Comparison of ENCODE assay signal across 33 cellular contexts in genomic region chr19:43847246-43847645, GRCh38. TPM values are rescaled to one million over a fixed set of nuclear protein-coding genes. Genes with fewer than 3 reads are reported as not detected.
DNase-seq lines count a peak whose midpoint lies in the region; ATAC-seq, FAIRE-seq and TF ChIP-seq lines count a peak whose summit lies in the region.
"Had no signal": no experiment of that assay in that cellular context is flagged by ENCODE, and none has a peak within 500 bp of the region (broad histone marks: within the 10 kb centered on the region; RNA-seq: fewer than 3 reads in every experiment).

No MANE protein-coding gene starts in this region.

- TF ChIP-seq RAD21 in HepG2 (CRISPR knock-in tag; IDR thresholded peaks at IDR 0.05) = no peak

- CTCF ChIA-PET in HepG2 (lab: Yijun Ruan, JAX; ENCODE audit: low intra/inter-chr PET ratio, low total read pairs) = no interaction called here

- H3K27me3 ChIP-seq in HepG2 (ENCODE audit: control insufficient read depth in 1 of 2, insufficient read depth in 2 of 2, low read length in 2 of 2) = no peaks in the 10 kb centered on the region
- no peaks in the 10 kb centered on the region for H3K27me3 ChIP-seq in right lobe of liver
- H3K27me3 ChIP-seq in adipocyte (replicated peaks; ENCODE audit: control insufficient read depth, insufficient read depth, low read length) = no peaks in the 10 kb centered on the region
- no peaks in the 10 kb centered on the region for H3K27me3 ChIP-seq in BE2C
- H3K27me3 ChIP-seq: adrenal gland, body of pancreas, dorsolateral prefrontal cortex, testis had no signal

- H3K9ac ChIP-seq in HepG2 (ENCODE audit: insufficient read depth, low read depth, low read length) (no peak overlapping the region), adipocyte (ENCODE audit: low read length) (no peak overlapping the region)
- H3K9ac ChIP-seq: GM23248 had no signal

- TF ChIP-seq POLR2A in HepG2 (IDR thresholded peaks at IDR 0.05; ENCODE audit: insufficient read depth in 1 of 2, low read depth in 2 of 2, low read length in 2 of 2) (no peak), right lobe of liver (IDR thresholded peaks at IDR 0.05) (no peak)

- no peaks in the 10 kb centered on the region for H3K79me2 ChIP-seq in HepG2 (ENCODE audit: insufficient read depth, low read length)

- peaks cover 2 to 32% of the 10 kb centered on the region in 2 experiments for H3K36me3 ChIP-seq in HepG2 (replicated peaks in 1 of 2; ENCODE audit: control insufficient read depth in 1 of 2, insufficient read depth in 2 of 2, low read length in 2 of 2)
- H3K36me3 ChIP-seq in right lobe of liver = peaks cover 0 to 47% (median 5%) of the 10 kb centered on the region in 4 donors
- peaks cover 96% of the 10 kb centered on the region for H3K36me3 ChIP-seq in adipocyte (ENCODE audit: control insufficient read depth, insufficient read depth, low read length, severe bottlenecking)
- peaks cover 6% of the 10 kb centered on the region for H3K36me3 ChIP-seq in BE2C

- ATAC-seq in HepG2 (no peak), right lobe of liver (no peak)
- ATAC-seq: body of pancreas, Right ventricle myocardium inferior, SK-N-SH treated with all-trans-retinoic acid at 6 μM for 48 hours had no signal

- H2AFZ ChIP-seq in HepG2 (ENCODE audit: low read length) = no peak overlapping the region
- H2AFZ ChIP-seq: GM23248 had no signal

- H3K4me3 ChIP-seq in HepG2 (replicated peaks in 1 of 3; ENCODE audit: insufficient read depth in 1 of 3, low read depth in 2 of 3, low read length in 3 of 3) = no peak overlapping the region
- no peak overlapping the region for H3K4me3 ChIP-seq in right lobe of liver
- peak overlapping the region; percentile 43 for H3K4me3 ChIP-seq in adipocyte (ENCODE audit: low read length)
- no peak overlapping the region for H3K4me3 ChIP-seq in fibroblast of villous mesenchyme (ENCODE audit: low read depth, low read length)
- no peak overlapping the region for H3K4me3 ChIP-seq in BE2C (ENCODE audit: low read depth, low read length)
- H3K4me3 ChIP-seq: body of pancreas, dorsolateral prefrontal cortex, GM23248, lung, testis had no signal

- H4K20me1 ChIP-seq in HepG2 (ENCODE audit: insufficient read depth, low read length) = no peaks in the 10 kb centered on the region

- POLR2A ChIA-PET in HepG2 (lab: Yijun Ruan, JAX) = no interaction called here

- WGBS in HepG2 (ENCODE audit: low lambda C conversion rate) = 92% methylated on average over 1 of the region's 1 CpG
- WGBS in right lobe of liver (ENCODE audit: insufficient coverage, low coverage, low lambda C conversion rate, missing lambda C conversion rate) = 93% methylated on average over 1 of the region's 1 CpG

- intact Hi-C loops in HepG2 (cut with micrococcal nuclease; ENCODE audit: unreplicated experiment) = no loop called here
- intact Hi-C loops in right lobe of liver (cut with DNase I) = no loop called here

- H3K27ac ChIP-seq in HepG2 (ENCODE audit: extremely low read length, insufficient read depth, low read length) (no peak overlapping the region), right lobe of liver (no peak overlapping the region)
- H3K27ac ChIP-seq: adrenal gland, body of pancreas, dorsolateral prefrontal cortex, GM23248, testis had no signal

- no peaks in the 10 kb centered on the region for H3K4me1 ChIP-seq in HepG2 (ENCODE audit: insufficient read depth, low read length)
- H3K4me1 ChIP-seq in right lobe of liver = no peaks in the 10 kb centered on the region
- no peaks in the 10 kb centered on the region for H3K4me1 ChIP-seq in adipocyte (ENCODE audit: control insufficient read depth, insufficient read depth, low read length)
- H3K4me1 ChIP-seq in BE2C = no peaks in the 10 kb centered on the region
- H3K4me1 ChIP-seq: adrenal gland, body of pancreas, testis had no signal

- H3K9me3 ChIP-seq in HepG2 (ENCODE audit: low read length) (peaks cover 85% of the 10 kb centered on the region), right lobe of liver (peaks cover 0 to 86% (median 30%) of the 10 kb centered on the region in 4 donors), adipocyte (ENCODE audit: control insufficient read depth, low read length) (peaks cover 99% of the 10 kb centered on the region), BE2C (peaks cover 2% of the 10 kb centered on the region; the same call in 1 of the 2 replicates)
- H3K9me3 ChIP-seq: testis had no signal

- BruUV-seq in HepG2 (replicated peaks; lab: Mats Ljungman, UMichigan) = no TSS peak

- no peak for FAIRE-seq in HepG2 (lab: Jason Lieb, UNC)
- FAIRE-seq: endothelial cell of umbilical vein, small intestine had no signal

- TF ChIP-seq EP300 in HepG2 (IDR thresholded peaks at IDR 0.05; ENCODE audit: low read depth in 2 of 2, low read length in 2 of 2) (no peak), HepG2 (CRISPR knock-in tag; IDR thresholded peaks at IDR 0.05; ENCODE audit: borderline replicate concordance) (no peak)

- TF ChIP-seq CTCF in HepG2 (CRISPR knock-in tag; IDR thresholded peaks at IDR 0.05) (no peak), right lobe of liver (IDR thresholded peaks at IDR 0.05) (no peak), fibroblast of villous mesenchyme (IDR thresholded peaks at IDR 0.05; ENCODE audit: insufficient read depth, low read depth, low read length) (no peak), BE2C (IDR thresholded peaks at IDR 0.05; ENCODE audit: low read depth, low read length) (no peak)

- DNase-seq in HepG2 (ENCODE audit: low spot score) (no peak), right lobe of liver (no peak), adipocyte (ENCODE audit: low read depth) (no peak), fibroblast of villous mesenchyme (ENCODE audit: low read depth) (peak; percentile 2), DMS79 treated with DMSO at 0.1 percent for 48 hours (lab: John Stamatoyannopoulos, UW) (no peak), dedifferentiated amniotic fluid mesenchymal stem cell (ENCODE audit: extremely low spot score) (no peak), BE2C (no peak), SKM-1 (lab: John Stamatoyannopoulos, UW; ENCODE audit: unreplicated experiment) (no peak)
- DNase-seq: activated CD4-positive, alpha-beta memory T cell treated with anti-CD3 and anti-CD28 coated beads for 36 hours; activated CD4-positive, CD25-positive, alpha-beta regulatory T cell treated with anti-CD3 and anti-CD28 coated beads, Interleukin-2, amount 50 U/mL, for 72 hours; activated CD8-positive, alpha-beta memory T cell treated with anti-CD3 and anti-CD28 coated beads, Interleukin-2, amount 50 U/mL, for 4 hours; activated naive CD4-positive, alpha-beta T cell; adrenal gland; body of pancreas; cerebellar nuclear complex; dorsolateral prefrontal cortex; GM23248; hippocampal formation; NCI-H1417 treated with DMSO at 0.1 percent for 48 hours; NCI-H2081; NCI-H226; NCI-H69; small intestine; stimulated activated naive CD4-positive, alpha-beta T cell treated with Interleukin-2 at 50 U/mL for 16 hours; testis had no signal

- H3K4me2 ChIP-seq in HepG2 (ENCODE audit: low read depth, low read length) = no peak overlapping the region

- in situ Hi-C loops in HepG2 (cut with HindIII; ENCODE audit: extremely low pct_ligation_motif_present, low pct_unique_long_range_greater_than_20kb) = no loop called here

RNA-seq across cellular contexts. Expression of gene ZNF283, which starts 20.1 kb away (rescaled TPM):
- total RNA-seq in HepG2 (2016; rRNA removed; fragmentation: Illumina TruSeq; extraction: Trizol) (11.1 and 13.2 TPM in 2 replicates), right lobe of liver (1 to 10 TPM; 1.7 to 4.0 (median 2.2) TPM), fibroblast of villous mesenchyme (10.6 and 29.8 TPM in 2 replicates)
- total RNA-seq in HepG2 (2016; cell fraction: cytosol; rRNA removed; fragmentation: Illumina TruSeq; extraction: Trizol; ENCODE audit: low read depth) = 1.6 and 1.9 TPM in 2 replicates
- 11.4 and 13.3 TPM in 2 replicates for total RNA-seq in HepG2 (2016; cell fraction: insoluble cytoplasmic fraction; rRNA removed; fragmentation: Illumina TruSeq; extraction: Trizol)
- total RNA-seq in HepG2 (2016; cell fraction: membrane; rRNA removed; fragmentation: Illumina TruSeq; extraction: Trizol) = 4.8 and 5.0 TPM in 2 replicates
- total RNA-seq in HepG2 (2016; cell fraction: nucleus; rRNA removed; fragmentation: Illumina TruSeq; extraction: Trizol) = 15.9 and 20.2 TPM in 2 replicates
- polyA plus RNA-seq in HepG2 (2011; rRNA removed) = 1.7 and 2.0 TPM in 2 replicates
- polyA plus RNA-seq in HepG2 (2011; cell fraction: cytosol; rRNA removed) = 0.50 and 1.1 TPM in 2 replicates
- 3.7 and 3.9 TPM in 2 replicates for polyA plus RNA-seq in HepG2 (2011; cell fraction: nucleus; rRNA removed)
- polyA plus RNA-seq in HepG2 (2012) = 2.0 and 3.4 TPM in 2 replicates
- 0.23 and 0.31 TPM in 2 replicates for polyA plus RNA-seq in HepG2 (2016; cell fraction: cytosol; fragmentation: Illumina TruSeq; extraction: Trizol; ENCODE audit: low read depth)
- polyA plus RNA-seq in HepG2 (2016; cell fraction: insoluble cytoplasmic fraction; fragmentation: Illumina TruSeq; extraction: Trizol; ENCODE audit: low read depth) = 4.8 and 6.6 TPM in 2 replicates
- 0.88 and 0.95 TPM in 2 replicates for polyA plus RNA-seq in HepG2 (2016; cell fraction: membrane; fragmentation: Illumina TruSeq; extraction: Trizol; ENCODE audit: low read depth)
- 9.2 and 9.7 TPM in 2 replicates for polyA plus RNA-seq in HepG2 (2016; cell fraction: nucleus; fragmentation: Illumina TruSeq; extraction: Trizol; ENCODE audit: insufficient read depth, low read depth)
- 3.7 and 5.8 TPM in 2 replicates for polyA minus RNA-seq in HepG2 (2011; rRNA and poly(A)+ RNA removed; ENCODE audit: low replicate concordance)
- polyA minus RNA-seq in HepG2 (2011; cell fraction: cytosol; rRNA and poly(A)+ RNA removed) = 2.0 and 2.1 TPM in 2 replicates
- polyA minus RNA-seq in HepG2 (2011; cell fraction: nucleus; rRNA and poly(A)+ RNA removed) = 25.6 and 34.8 TPM in 2 replicates
- 2.0 TPM for polyA plus RNA-seq in BE2C (2012; ENCODE audit: insufficient read depth, insufficient read length, low read depth)

RNA-seq across cellular contexts. Expression of gene ZNF404, which starts 36.5 kb away (rescaled TPM):
- 1.2 and 2.6 TPM in 2 replicates for total RNA-seq in HepG2 (2016; rRNA removed; fragmentation: Illumina TruSeq; extraction: Trizol)
- total RNA-seq in HepG2 (2016; cell fraction: cytosol; rRNA removed; fragmentation: Illumina TruSeq; extraction: Trizol; ENCODE audit: low read depth) = 0.40 and 0.44 TPM in 2 replicates
- total RNA-seq in HepG2 (2016; cell fraction: insoluble cytoplasmic fraction; rRNA removed; fragmentation: Illumina TruSeq; extraction: Trizol) = 1.5 and 1.8 TPM in 2 replicates
- 0.52 and 1.1 TPM in 2 replicates for total RNA-seq in HepG2 (2016; cell fraction: membrane; rRNA removed; fragmentation: Illumina TruSeq; extraction: Trizol)
- total RNA-seq in HepG2 (2016; cell fraction: nucleus; rRNA removed; fragmentation: Illumina TruSeq; extraction: Trizol) = 1.6 and 1.7 TPM in 2 replicates
- polyA plus RNA-seq in HepG2 (2011; rRNA removed) = 0.61 and 1.0 TPM in 2 replicates
- 0.20 and 0.38 TPM in 2 replicates for polyA plus RNA-seq in HepG2 (2011; cell fraction: cytosol; rRNA removed)
- polyA plus RNA-seq in HepG2 (2011; cell fraction: nucleus; rRNA removed) = 0.87 and 2.3 TPM in 2 replicates
- polyA plus RNA-seq in HepG2 (2012) = 1.7 and 1.8 TPM in 2 replicates
- 0.07 and 0.34 TPM in 2 replicates for polyA plus RNA-seq in HepG2 (2016; cell fraction: cytosol; fragmentation: Illumina TruSeq; extraction: Trizol; ENCODE audit: low read depth)
- 1.3 and 1.6 TPM in 2 replicates for polyA plus RNA-seq in HepG2 (2016; cell fraction: insoluble cytoplasmic fraction; fragmentation: Illumina TruSeq; extraction: Trizol; ENCODE audit: low read depth)
- 0.23 and 0.26 TPM in 2 replicates for polyA plus RNA-seq in HepG2 (2016; cell fraction: membrane; fragmentation: Illumina TruSeq; extraction: Trizol; ENCODE audit: low read depth)
- polyA plus RNA-seq in HepG2 (2016; cell fraction: nucleus; fragmentation: Illumina TruSeq; extraction: Trizol; ENCODE audit: insufficient read depth, low read depth) = 1.7 and 3.0 TPM in 2 replicates
- not detected in 2 replicates for polyA minus RNA-seq in HepG2 (2011; rRNA and poly(A)+ RNA removed; ENCODE audit: low replicate concordance)
- polyA minus RNA-seq in HepG2 (2011; cell fraction: cytosol; rRNA and poly(A)+ RNA removed) = 0.44 and 0.49 TPM in 2 replicates
- 0.77 and 0.99 TPM in 2 replicates for polyA minus RNA-seq in HepG2 (2011; cell fraction: nucleus; rRNA and poly(A)+ RNA removed)
- 1 to 10 TPM in 1 of 6 experiments, under 1 TPM in 4, not detected in 1; 0.26 to 1.4 (median 0.66) TPM for total RNA-seq in right lobe of liver
- 0.97 and 3.0 TPM in 2 replicates for total RNA-seq in fibroblast of villous mesenchyme
- polyA plus RNA-seq in BE2C (2012; ENCODE audit: insufficient read depth, insufficient read length, low read depth) = 2.5 TPM
- total RNA-seq: G401 had no signal

RNA-seq across cellular contexts. Expression of gene LYPD5, which starts 45.0 kb away (rescaled TPM):
- total RNA-seq in HepG2 (2016; rRNA removed; fragmentation: Illumina TruSeq; extraction: Trizol) = not detected in 2 replicates
- total RNA-seq in HepG2 (2016; cell fraction: cytosol; rRNA removed; fragmentation: Illumina TruSeq; extraction: Trizol; ENCODE audit: low read depth) = not detected in 2 replicates
- not detected in 2 replicates for total RNA-seq in HepG2 (2016; cell fraction: insoluble cytoplasmic fraction; rRNA removed; fragmentation: Illumina TruSeq; extraction: Trizol)
- not detected in 2 replicates for total RNA-seq in HepG2 (2016; cell fraction: membrane; rRNA removed; fragmentation: Illumina TruSeq; extraction: Trizol)
- total RNA-seq in HepG2 (2016; cell fraction: nucleus; rRNA removed; fragmentation: Illumina TruSeq; extraction: Trizol) = not detected in 2 replicates
- polyA plus RNA-seq in HepG2 (2011; rRNA removed) = not detected in 2 replicates
- polyA plus RNA-seq in HepG2 (2011; cell fraction: cytosol; rRNA removed) = not detected in 2 replicates
- polyA plus RNA-seq in HepG2 (2011; cell fraction: nucleus; rRNA removed) = not detected in 2 replicates
- polyA plus RNA-seq in HepG2 (2012) = not detected in 2 replicates
- not detected in 2 replicates for polyA plus RNA-seq in HepG2 (2016; cell fraction: cytosol; fragmentation: Illumina TruSeq; extraction: Trizol; ENCODE audit: low read depth)
- not detected in 2 replicates for polyA plus RNA-seq in HepG2 (2016; cell fraction: insoluble cytoplasmic fraction; fragmentation: Illumina TruSeq; extraction: Trizol; ENCODE audit: low read depth)
- not detected in 2 replicates for polyA plus RNA-seq in HepG2 (2016; cell fraction: membrane; fragmentation: Illumina TruSeq; extraction: Trizol; ENCODE audit: low read depth)
- polyA plus RNA-seq in HepG2 (2016; cell fraction: nucleus; fragmentation: Illumina TruSeq; extraction: Trizol; ENCODE audit: insufficient read depth, low read depth) = not detected in 2 replicates
- polyA minus RNA-seq in HepG2 (2011; rRNA and poly(A)+ RNA removed; ENCODE audit: low replicate concordance) = 0.08 and 1.3 TPM in 2 replicates
- polyA minus RNA-seq in HepG2 (2011; cell fraction: cytosol; rRNA and poly(A)+ RNA removed) = not detected in 2 replicates
- not detected in 2 replicates for polyA minus RNA-seq in HepG2 (2011; cell fraction: nucleus; rRNA and poly(A)+ RNA removed)
- total RNA-seq in right lobe of liver = under 1 TPM in 2 of 6 experiments, not detected in 4; 0.80 to 0.87 TPM
- total RNA-seq in fibroblast of villous mesenchyme = under 0.01 and 0.43 TPM in 2 replicates
- polyA plus RNA-seq in BE2C (2012; ENCODE audit: insufficient read depth, insufficient read length, low read depth) = 0.65 TPM
- total RNA-seq: A172, body of pancreas, endothelial cell of umbilical vein, G401, osteocyte had no signal
- polyA plus RNA-seq: neural cell had no signal
